17 cellular contexts compared by ENCODE assay signal in genomic region chr3:101758224-101758623, GRCh38. TPM values are rescaled to one million over a fixed set of nuclear protein-coding genes. Genes with fewer than 3 reads are reported as not detected.
A peak's percentile ranks its signal among the peaks of the same experiment; 100 is the strongest.
DNase-seq lines count a peak whose midpoint lies in the region; ATAC-seq and TF ChIP-seq lines count a peak whose summit lies in the region.
"Had no signal": no experiment of that assay in that cellular context is flagged by ENCODE, and none has a peak within 500 bp of the region (broad histone marks: within the 10 kb centered on the region; RNA-seq: fewer than 3 reads in every experiment).

No MANE protein-coding gene starts in this region.

- H3K27ac ChIP-seq in Karpas-422 (ENCODE audit: low read length) (no peak overlapping the region), angular gyrus (ENCODE audit: low read depth, low read length) (peak overlapping the region; percentile 51)

- ATAC-seq in HG02852 (IDR thresholded peaks at IDR 0.05; ENCODE audit: unreplicated experiment): no peak
- no peak for ATAC-seq in HG02870 (IDR thresholded peaks at IDR 0.05; ENCODE audit: unreplicated experiment)
- ATAC-seq: GM23338, HepG2, Panc1, Right ventricle myocardium inferior had no signal

- H3K4me1 ChIP-seq in Karpas-422 (ENCODE audit: low read length): no peaks in the 10 kb centered on the region

- no peaks in the 10 kb centered on the region for H3K9me2 ChIP-seq in Karpas-422 (replicated peaks; ENCODE audit: insufficient read depth, low read length)

- H3K4me3 ChIP-seq in Karpas-422 (ENCODE audit: low read length): no peak overlapping the region
- H3K4me3 ChIP-seq: GM23338 had no signal

- DNase-seq in Karpas-422: peak; percentile 36
- peak; percentile 4 to 39 for DNase-seq in hippocampal formation (lab: John Stamatoyannopoulos, UW)
- peak; percentile 78 for DNase-seq in pons (ENCODE audit: low spot score)
- no peak for DNase-seq in NCI-H69 (lab: John Stamatoyannopoulos, UW)
- no peak for DNase-seq in GM10248 (ENCODE audit: extremely low spot score)
- DNase-seq: CD4-positive, alpha-beta T cell; KG1; NCI-H1092 treated with DMSO at 0.1 percent for 48 hours; NCI-H1694; NCI-H524 had no signal

- H3K9me3 ChIP-seq in Karpas-422 (ENCODE audit: low read length): no peaks in the 10 kb centered on the region

- no peak overlapping the region for H2AFZ ChIP-seq in Karpas-422 (ENCODE audit: low read length)
- H2AFZ ChIP-seq: GM23338 had no signal

- CTCF ChIA-PET in GM10248 (lab: Yijun Ruan, JAX): no interaction called here

- H3K27me3 ChIP-seq in Karpas-422 (ENCODE audit: low read length): no peaks in the 10 kb centered on the region

- no peak for TF ChIP-seq CTCF in GM10248 (IDR thresholded peaks at IDR 0.05; ENCODE audit: control extremely low read depth, extremely low read depth, low read depth, missing control alignments)

- POLR2A ChIA-PET in GM10248 (lab: Yijun Ruan, JAX): no interaction called here

- H4K20me1 ChIP-seq in Karpas-422 (ENCODE audit: insufficient read depth, low read depth, low read length): no peaks in the 10 kb centered on the region

- H3K9ac ChIP-seq in Karpas-422 (ENCODE audit: low read length): no peak overlapping the region

- no peak overlapping the region for H3K4me2 ChIP-seq in Karpas-422 (ENCODE audit: low read depth, low read length, poor library complexity, severe bottlenecking)
- H3K4me2 ChIP-seq: GM23338 had no signal

- peaks cover 44% of the 10 kb centered on the region for H3K36me3 ChIP-seq in Karpas-422 (ENCODE audit: insufficient read depth, low read length)

- peaks cover 31% of the 10 kb centered on the region for H3K79me2 ChIP-seq in Karpas-422 (ENCODE audit: low read length)

RNA-seq across cellular contexts. Expression of gene NXPE3, which starts 20.8 kb away (rescaled TPM):
- 18.6 and 20.2 TPM in 2 replicates for total RNA-seq in Karpas-422 (2014; rRNA removed; shearing (Covaris generic); ENCODE audit: low replicate concordance)

RNA-seq across cellular contexts. Expression of gene CEP97, which starts 33.8 kb away (rescaled TPM):
- total RNA-seq in Karpas-422 (2014; rRNA removed; shearing (Covaris generic); ENCODE audit: low replicate concordance): 15.0 and 21.7 TPM in 2 replicates

Comparison
In these comparisons a context has a peak if more than half of its experiments do, and no peak if none do; other contexts are left out.
1. DNase-seq: peak in Karpas-422 (single experiment), hippocampal formation (2 of 2) and pons (single experiment); none in NCI-H69 (single experiment) and GM10248 (single experiment).